ENCODE assay signal across 8 cellular contexts in genomic region chr11:69352715-69353325, GRCh38. TPM values are rescaled to one million over a fixed set of nuclear protein-coding genes. Genes with fewer than 3 reads are reported as not detected.
A peak's percentile ranks its signal among the peaks of the same experiment; 100 is the strongest.
DNase-seq lines count a peak whose midpoint lies in the region; ATAC-seq and TF ChIP-seq lines count a peak whose summit lies in the region.

No MANE protein-coding gene starts in this region.

- ATAC-seq in GM19023 (IDR thresholded peaks at IDR 0.05; ENCODE audit: unreplicated experiment): no peak
- ATAC-seq in HG02623 (IDR thresholded peaks at IDR 0.05; ENCODE audit: unreplicated experiment): no peak
- no peak for ATAC-seq in HG02798 (IDR thresholded peaks at IDR 0.05; ENCODE audit: poor library complexity, unreplicated experiment)

- no peak for TF ChIP-seq CTCF in astrocyte of the spinal cord (IDR thresholded peaks at IDR 0.05; ENCODE audit: low read depth, low read length)

- DNase-seq in Ammon's horn (ENCODE audit: low spot score) (peak; percentile 22), NCI-H2171 (lab: John Stamatoyannopoulos, UW) (peak; percentile 52), astrocyte of the spinal cord (ENCODE audit: low read depth, low spot score) (peak; percentile 90), mucosa of gallbladder (ENCODE audit: low spot score) (peak; percentile 1), germinal center (ENCODE audit: low spot score) (no peak)

- H3K4me3 ChIP-seq in astrocyte of the spinal cord (ENCODE audit: low read depth, low read length): no peak overlapping the region

- in situ Hi-C loops in astrocyte of the spinal cord (cut with HindIII; ENCODE audit: low sequenced_read_pairs): no loop called here

RNA-seq across cellular contexts. Expression of gene MYEOV, which starts 58.9 kb away (rescaled TPM):
- 0.72 TPM for total RNA-seq in mucosa of gallbladder
